11 cellular contexts compared by ENCODE assay signal in the genomic region with DNA sequence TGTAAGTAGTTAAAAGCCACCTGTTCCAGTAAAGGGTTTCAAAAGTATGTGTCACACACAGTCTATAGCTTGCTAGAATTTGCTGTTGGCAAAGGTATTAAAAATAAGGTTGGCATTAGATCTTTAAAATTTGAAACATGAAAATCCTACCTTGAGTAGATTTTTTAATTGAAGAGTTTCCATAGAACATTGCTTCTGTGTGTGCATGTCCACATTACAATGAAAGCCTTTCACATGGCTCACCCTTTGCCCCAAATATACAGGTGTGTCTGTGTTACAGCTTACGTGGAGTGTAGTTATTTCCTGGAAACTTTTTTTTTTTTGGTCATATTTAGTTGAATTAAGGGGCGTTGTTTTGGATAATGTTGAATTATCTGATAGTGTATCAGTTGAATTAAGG. TPM values are rescaled to one million over a fixed set of nuclear protein-coding genes. Genes with fewer than 3 reads are reported as not detected.
DNase-seq lines count a peak whose midpoint lies in the region; ATAC-seq lines count a peak whose summit lies in the region.
"Had no signal": no experiment of that assay in that cellular context is flagged by ENCODE, and none has a peak within 500 bp of the region (broad histone marks: within the 10 kb centered on the region; RNA-seq: fewer than 3 reads in every experiment).

No MANE protein-coding gene starts in this region.

- H3K27ac Mint-ChIP-seq in activated naive CD8-positive, alpha-beta T cell treated with anti-CD3 and anti-CD28 coated beads for 36 hours: no peak overlapping the region

- DNase-seq in activated T-cell treated with anti-CD3 and anti-CD28 coated beads, Interleukin-2, amount 50 U/mL, for 4 hours: no peak
- DNase-seq in activated T-cell treated with anti-CD3 and anti-CD28 coated beads, Interleukin-2, amount 50 U/mL, for 48 hours: no peak
- DNase-seq in activated naive CD8-positive, alpha-beta T cell treated with anti-CD3 and anti-CD28 coated beads for 36 hours: no peak
- no peak for DNase-seq in NCI-H2081 treated with DMSO at 0.1 percent for 48 hours (lab: John Stamatoyannopoulos, UW)
- no peak for DNase-seq in anterior cingulate cortex (lab: John Stamatoyannopoulos, UW)
- no peak for DNase-seq in activated CD4-positive, CD25-positive, alpha-beta regulatory T cell (lab: John Stamatoyannopoulos, UW)
- DNase-seq: BE2C, NCI-H1694, SIG-M5 had no signal

- H3K27me3 ChIP-seq in iPS-20b (ENCODE audit: insufficient read depth, low read length) (peaks cover 31% of the 10 kb centered on the region), stomach smooth muscle (ENCODE audit: control insufficient read depth in 1 of 2, insufficient read depth in 2 of 2, low read length in 2 of 2) (no peaks in the 10 kb centered on the region)
- H3K27me3 ChIP-seq: BE2C had no signal

- H3K4me1 ChIP-seq in iPS-20b (ENCODE audit: insufficient read depth, low read length): peaks cover 7% of the 10 kb centered on the region; the same call in 1 of the 2 replicates
- peaks cover 27% of the 10 kb centered on the region for H3K4me1 ChIP-seq in stomach smooth muscle (ENCODE audit: control insufficient read depth, insufficient read depth, low read length)
- H3K4me1 ChIP-seq: BE2C had no signal

- peaks cover 2% of the 10 kb centered on the region for H3K27me3 Mint-ChIP-seq in activated T-cell treated with anti-CD3 and anti-CD28 coated beads, Interleukin-2, amount 50 U/mL, for 4 hours (ENCODE audit: low read depth)
- H3K27me3 Mint-ChIP-seq in activated naive CD8-positive, alpha-beta T cell treated with anti-CD3 and anti-CD28 coated beads for 36 hours: peaks cover 9% of the 10 kb centered on the region

- H3K9me3 ChIP-seq in iPS-20b (ENCODE audit: insufficient read depth, low read depth, low read length) (no peaks in the 10 kb centered on the region), stomach smooth muscle (ENCODE audit: control insufficient read depth in 2 of 2, low read length in 2 of 2) (no peaks in the 10 kb centered on the region)
- H3K9me3 ChIP-seq: BE2C had no signal

- peak overlapping the region; percentile 87; the same call in 1 of the 2 replicates for H3K4me3 ChIP-seq in iPS-20b (ENCODE audit: low read length)
- peak overlapping the region; percentile 73 to 86 for H3K4me3 ChIP-seq in stomach smooth muscle (ENCODE audit: low read length in 2 of 2)

- no peaks in the 10 kb centered on the region for H3K36me3 Mint-ChIP-seq in activated T-cell treated with anti-CD3 and anti-CD28 coated beads, Interleukin-2, amount 50 U/mL, for 4 hours (ENCODE audit: insufficient read depth)
- peaks cover 8% of the 10 kb centered on the region for H3K36me3 Mint-ChIP-seq in activated naive CD8-positive, alpha-beta T cell treated with anti-CD3 and anti-CD28 coated beads for 36 hours

- peak overlapping the region; percentile 86 for H3K4me3 Mint-ChIP-seq in activated T-cell treated with anti-CD3 and anti-CD28 coated beads, Interleukin-2, amount 50 U/mL, for 4 hours
- peak overlapping the region; percentile 89 for H3K4me3 Mint-ChIP-seq in activated naive CD8-positive, alpha-beta T cell treated with anti-CD3 and anti-CD28 coated beads for 36 hours

- H3K27ac ChIP-seq in iPS-20b (ENCODE audit: low read length): no peak overlapping the region
- no peak overlapping the region for H3K27ac ChIP-seq in stomach smooth muscle (ENCODE audit: low read length)

- ATAC-seq in activated T-cell treated with anti-CD3 and anti-CD28 coated beads, Interleukin-2, amount 50 U/mL, for 4 hours: no peak

- H3K9ac ChIP-seq in iPS-20b (ENCODE audit: low read depth, low read length): no peak overlapping the region
- no peak overlapping the region for H3K9ac ChIP-seq in stomach smooth muscle (ENCODE audit: low read length in 2 of 2)

- peaks cover 22% of the 10 kb centered on the region for H3K4me1 Mint-ChIP-seq in activated T-cell treated with anti-CD3 and anti-CD28 coated beads, Interleukin-2, amount 50 U/mL, for 4 hours (ENCODE audit: low read depth)
- H3K4me1 Mint-ChIP-seq in activated naive CD8-positive, alpha-beta T cell treated with anti-CD3 and anti-CD28 coated beads for 36 hours: peaks cover 23% of the 10 kb centered on the region

- no peaks in the 10 kb centered on the region for H3K9me3 Mint-ChIP-seq in activated T-cell treated with anti-CD3 and anti-CD28 coated beads, Interleukin-2, amount 50 U/mL, for 4 hours
- H3K9me3 Mint-ChIP-seq in activated naive CD8-positive, alpha-beta T cell treated with anti-CD3 and anti-CD28 coated beads for 36 hours: no peaks in the 10 kb centered on the region

- no peaks in the 10 kb centered on the region for H3K36me3 ChIP-seq in iPS-20b (ENCODE audit: insufficient read depth, low read depth, low read length)
- no peaks in the 10 kb centered on the region for H3K36me3 ChIP-seq in stomach smooth muscle (ENCODE audit: control insufficient read depth in 2 of 2, insufficient read depth in 2 of 2, low read length in 2 of 2)
- H3K36me3 ChIP-seq: BE2C had no signal

RNA-seq across cellular contexts. Expression of gene ABHD17C, which starts 2.2 kb away (rescaled TPM):
- 1 to 10 TPM; 5.3 to 7.2 (median 5.8) TPM for total RNA-seq in activated T-cell treated with anti-CD3 and anti-CD28 coated beads, Interleukin-2, amount 50 U/mL, for 4 hours
- 1 to 10 TPM; 6.0 to 6.9 TPM for total RNA-seq in activated naive CD8-positive, alpha-beta T cell treated with anti-CD3 and anti-CD28 coated beads for 36 hours
